12 cellular contexts compared by ENCODE assay signal in the genomic region with DNA sequence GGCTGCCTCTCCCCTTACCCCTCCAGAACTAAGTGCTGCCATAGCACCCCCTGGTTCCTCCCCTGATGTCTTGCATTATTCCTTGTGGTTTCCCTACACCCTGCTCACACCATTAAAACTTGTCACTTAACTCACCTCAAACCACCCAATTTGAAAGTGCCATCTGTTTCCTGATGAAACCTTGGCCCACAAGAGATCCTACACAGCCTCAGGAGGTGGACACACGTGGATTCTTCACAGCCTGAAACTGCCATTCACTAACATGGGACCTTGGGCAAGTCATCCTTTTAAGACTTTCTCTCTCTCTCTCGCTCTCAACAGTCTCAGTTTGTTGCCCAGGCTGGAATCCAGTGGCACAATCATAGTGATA. TPM values are rescaled to one million over a fixed set of nuclear protein-coding genes. Genes with fewer than 3 reads are reported as not detected.
"Had no signal": no experiment of that assay in that cellular context is flagged by ENCODE, and none has a peak within 500 bp of the region (broad histone marks: within the 10 kb centered on the region; RNA-seq: fewer than 3 reads in every experiment).

No MANE protein-coding gene starts in this region.

- H3K4me3 Mint-ChIP-seq: dendritic cell treated with granulocyte-macrophage colony-stimulating factor and Interleukin-4, amounts not matched to agents 40 ng/mL and 50 ng/mL, for 4 days; effector memory CD8-positive, alpha-beta T cell; naive thymus-derived CD4-positive, alpha-beta T cell; nephron progenitor cell had no signal

- H3K27me3 Mint-ChIP-seq: dendritic cell treated with granulocyte-macrophage colony-stimulating factor and Interleukin-4, amounts not matched to agents 40 ng/mL and 50 ng/mL, for 4 days had no signal

- DNase-seq: effector memory CD8-positive, alpha-beta T cell; esophagus squamous epithelium; foreskin fibroblast; mammary epithelial cell; naive thymus-derived CD4-positive, alpha-beta T cell; nephron progenitor cell; small intestine; stimulated activated CD4-positive, alpha-beta T cell treated with anti-CD3 and anti-CD28 coated beads, Interleukin-12 subunit alpha, Interleukin-12 subunit beta, amount 100 ng/mL, for 4 hours; stimulated activated naive CD4-positive, alpha-beta T cell treated with Interleukin-2 at 50 U/mL for 16 hours; trophoblast cell had no signal

- ATAC-seq: effector memory CD8-positive, alpha-beta T cell; naive thymus-derived CD4-positive, alpha-beta T cell had no signal

- H3K27ac Mint-ChIP-seq: dendritic cell treated with granulocyte-macrophage colony-stimulating factor and Interleukin-4, amounts not matched to agents 40 ng/mL and 50 ng/mL, for 4 days; effector memory CD8-positive, alpha-beta T cell; naive thymus-derived CD4-positive, alpha-beta T cell; nephron progenitor cell had no signal

RNA-seq across cellular contexts. Expression of a gene that starts 27.5 kb away (rescaled TPM):
- total RNA-seq: kidney epithelial cell, mammary epithelial cell had no signal
